Comparison of ENCODE assay signal across 23 cellular contexts in the genomic region with DNA sequence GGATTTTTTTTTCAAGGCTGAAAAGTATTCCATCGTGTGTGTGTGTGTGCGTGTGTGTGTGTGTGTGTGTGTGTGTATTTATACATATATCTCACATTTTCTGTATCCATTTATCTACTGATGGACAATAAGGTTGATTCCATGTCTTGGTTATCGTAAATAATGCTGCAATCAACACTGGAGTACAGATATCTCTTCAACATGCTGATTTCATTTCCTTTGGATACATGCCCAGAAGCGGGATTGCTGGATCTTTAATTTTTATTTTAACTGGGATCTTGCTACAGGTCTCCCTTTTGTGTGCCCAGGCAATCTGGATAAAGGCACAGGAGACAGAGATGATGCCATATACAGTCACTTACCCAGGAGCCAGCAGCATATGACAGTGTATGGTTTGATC.
A peak's percentile ranks its signal among the peaks of the same experiment; 100 is the strongest.
DNase-seq lines count a peak whose midpoint lies in the region; ATAC-seq and TF ChIP-seq lines count a peak whose summit lies in the region.
"Had no signal": no experiment of that assay in that cellular context is flagged by ENCODE, and none has a peak within 500 bp of the region (broad histone marks: within the 10 kb centered on the region; RNA-seq: fewer than 3 reads in every experiment).

No MANE protein-coding gene starts in this region.

- H3K9me3 ChIP-seq in body of pancreas: no peaks in the 10 kb centered on the region
- H3K9me3 ChIP-seq: ascending aorta, colonic mucosa, esophagus squamous epithelium had no signal

- no peak overlapping the region for H3K4me3 ChIP-seq in astrocyte of the spinal cord (ENCODE audit: low read depth, low read length)
- no peak overlapping the region for H3K4me3 ChIP-seq in body of pancreas
- H3K4me3 ChIP-seq: ascending aorta, colonic mucosa, esophagus squamous epithelium, heart right ventricle, SJCRH30 had no signal

- intact Hi-C loops in body of pancreas (cut with DNase I): no loop called here

- H3K27me3 ChIP-seq in body of pancreas: no peaks in the 10 kb centered on the region
- H3K27me3 ChIP-seq: ascending aorta, colonic mucosa, esophagus squamous epithelium, heart right ventricle, SJCRH30 had no signal

- no peak for TF ChIP-seq CTCF in astrocyte of the spinal cord (IDR thresholded peaks at IDR 0.05; ENCODE audit: low read depth, low read length)
- TF ChIP-seq CTCF in body of pancreas (IDR thresholded peaks at IDR 0.05): no peak

- H3K36me3 ChIP-seq in body of pancreas (replicated peaks in 1 of 2; ENCODE audit: insufficient read depth in 1 of 2, low read depth in 2 of 2): no peaks in the 10 kb centered on the region
- H3K36me3 ChIP-seq: ascending aorta, colonic mucosa, esophagus squamous epithelium, heart right ventricle, SJCRH30 had no signal

- DNase-seq in EH (ENCODE audit: low read depth): peak; percentile 4
- DNase-seq in NCI-H1105 treated with DMSO at 0.1 percent for 48 hours (lab: John Stamatoyannopoulos, UW): peak; percentile 55
- DNase-seq in astrocyte of the spinal cord (ENCODE audit: low read depth, low spot score): peak; percentile 17
- peak; percentile 40 for DNase-seq in fibroblast of peridontal ligament (ENCODE audit: extremely low read depth)
- DNase-seq in NCI-H524 (lab: John Stamatoyannopoulos, UW): no peak
- no peak for DNase-seq in iPS-NIHi7 (ENCODE audit: extremely low spot score)
- DNase-seq in body of pancreas: no peak
- DNase-seq: activated CD4-positive, alpha-beta memory T cell treated with anti-CD3 and anti-CD28 coated beads, Interleukin-2, amount 10 ng/mL, durations not matched to agents 7 days and 5 days; activated CD4-positive, CD25-positive, alpha-beta regulatory T cell treated with anti-CD3 and anti-CD28 coated beads, Interleukin-2, amount 50 U/mL, for 72 hours; colonic mucosa; effector memory CD8-positive, alpha-beta T cell; esophagus squamous epithelium; H7; heart right ventricle; left cardiac atrium; NCI-H187 treated with DMSO at 0.1 percent for 48 hours; NCI-H526; SJCRH30; stimulated activated naive CD4-positive, alpha-beta T cell treated with Interleukin-2 at 50 U/mL for 16 hours; T-helper 1 cell had no signal

- H3K27ac ChIP-seq in body of pancreas: no peak overlapping the region
- H3K27ac ChIP-seq: ascending aorta, colonic mucosa, esophagus squamous epithelium, heart right ventricle, KMS-11, SJCRH30 had no signal

- in situ Hi-C loops in astrocyte of the spinal cord (cut with HindIII; ENCODE audit: low sequenced_read_pairs): no loop called here

- no peak for TF ChIP-seq POLR2A in body of pancreas (IDR thresholded peaks at IDR 0.05)

- no peaks in the 10 kb centered on the region for H3K4me1 ChIP-seq in body of pancreas
- H3K4me1 ChIP-seq: ascending aorta, colonic mucosa, esophagus squamous epithelium, heart right ventricle, SJCRH30 had no signal

- 43 to 46% methylated on average over 4 of the region's 4 CpGs for WGBS in body of pancreas, 2 donors

- ATAC-seq in body of pancreas: no peak
- ATAC-seq: effector memory CD8-positive, alpha-beta T cell; heart right ventricle; left cardiac atrium; sciatic nerve had no signal

Comparison
In these comparisons a context has a peak if more than half of its experiments do, and no peak if none do; other contexts are left out.
1. DNase-seq: peak in EH (single experiment), NCI-H1105 treated with DMSO at 0.1 percent for 48 hours (single experiment), astrocyte of the spinal cord (single experiment) and fibroblast of peridontal ligament (single experiment); none in NCI-H524 (0 of 2), iPS-NIHi7 (single experiment) and body of pancreas (0 of 4).